ENCODE assay signal across 1 cellular context in the genomic region with DNA sequence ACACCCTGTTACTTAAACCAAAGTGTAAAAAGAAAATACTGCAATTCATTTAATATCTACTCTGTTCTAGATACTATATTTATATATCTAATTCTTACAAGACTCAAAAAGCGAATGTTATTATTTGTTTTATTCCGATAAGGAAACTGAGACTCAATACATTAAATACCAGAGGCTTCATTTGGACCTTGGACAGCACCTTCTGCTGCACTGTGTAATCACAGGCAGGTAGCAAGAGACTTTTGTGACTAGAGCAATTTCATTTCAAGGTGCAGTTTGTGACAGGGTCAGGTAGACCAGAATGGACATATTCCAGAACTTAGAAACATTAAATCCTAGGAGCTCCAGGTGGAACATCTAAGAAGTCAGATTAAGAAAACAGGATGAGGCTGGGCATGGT.
TF ChIP-seq lines count a peak whose summit lies in the region.

No MANE protein-coding gene starts in this region.

TF ChIP-seq in HCT116, 20 proteins besides CTCF, POLR2A, EP300 and RAD21:
- TF ChIP-seq, protein P1, sequence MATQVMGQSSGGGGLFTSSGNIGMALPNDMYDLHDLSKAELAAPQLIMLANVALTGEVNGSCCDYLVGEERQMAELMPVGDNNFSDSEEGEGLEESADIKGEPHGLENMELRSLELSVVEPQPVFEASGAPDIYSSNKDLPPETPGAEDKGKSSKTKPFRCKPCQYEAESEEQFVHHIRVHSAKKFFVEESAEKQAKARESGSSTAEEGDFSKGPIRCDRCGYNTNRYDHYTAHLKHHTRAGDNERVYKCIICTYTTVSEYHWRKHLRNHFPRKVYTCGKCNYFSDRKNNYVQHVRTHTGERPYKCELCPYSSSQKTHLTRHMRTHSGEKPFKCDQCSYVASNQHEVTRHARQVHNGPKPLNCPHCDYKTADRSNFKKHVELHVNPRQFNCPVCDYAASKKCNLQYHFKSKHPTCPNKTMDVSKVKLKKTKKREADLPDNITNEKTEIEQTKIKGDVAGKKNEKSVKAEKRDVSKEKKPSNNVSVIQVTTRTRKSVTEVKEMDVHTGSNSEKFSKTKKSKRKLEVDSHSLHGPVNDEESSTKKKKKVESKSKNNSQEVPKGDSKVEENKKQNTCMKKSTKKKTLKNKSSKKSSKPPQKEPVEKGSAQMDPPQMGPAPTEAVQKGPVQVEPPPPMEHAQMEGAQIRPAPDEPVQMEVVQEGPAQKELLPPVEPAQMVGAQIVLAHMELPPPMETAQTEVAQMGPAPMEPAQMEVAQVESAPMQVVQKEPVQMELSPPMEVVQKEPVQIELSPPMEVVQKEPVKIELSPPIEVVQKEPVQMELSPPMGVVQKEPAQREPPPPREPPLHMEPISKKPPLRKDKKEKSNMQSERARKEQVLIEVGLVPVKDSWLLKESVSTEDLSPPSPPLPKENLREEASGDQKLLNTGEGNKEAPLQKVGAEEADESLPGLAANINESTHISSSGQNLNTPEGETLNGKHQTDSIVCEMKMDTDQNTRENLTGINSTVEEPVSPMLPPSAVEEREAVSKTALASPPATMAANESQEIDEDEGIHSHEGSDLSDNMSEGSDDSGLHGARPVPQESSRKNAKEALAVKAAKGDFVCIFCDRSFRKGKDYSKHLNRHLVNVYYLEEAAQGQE (IDR thresholded peaks at IDR 0.05; ENCODE audit: low read depth), result peak; percentile 11; the same call in 1 of the 2 replicates
- no peak for TF ChIP-seq SRF (IDR thresholded peaks at IDR 0.05; ENCODE audit: low read depth)
TF ChIP-seq in HCT116: peak in this region for 1.
